ENCODE assay signal across 8 cellular contexts in the genomic region with DNA sequence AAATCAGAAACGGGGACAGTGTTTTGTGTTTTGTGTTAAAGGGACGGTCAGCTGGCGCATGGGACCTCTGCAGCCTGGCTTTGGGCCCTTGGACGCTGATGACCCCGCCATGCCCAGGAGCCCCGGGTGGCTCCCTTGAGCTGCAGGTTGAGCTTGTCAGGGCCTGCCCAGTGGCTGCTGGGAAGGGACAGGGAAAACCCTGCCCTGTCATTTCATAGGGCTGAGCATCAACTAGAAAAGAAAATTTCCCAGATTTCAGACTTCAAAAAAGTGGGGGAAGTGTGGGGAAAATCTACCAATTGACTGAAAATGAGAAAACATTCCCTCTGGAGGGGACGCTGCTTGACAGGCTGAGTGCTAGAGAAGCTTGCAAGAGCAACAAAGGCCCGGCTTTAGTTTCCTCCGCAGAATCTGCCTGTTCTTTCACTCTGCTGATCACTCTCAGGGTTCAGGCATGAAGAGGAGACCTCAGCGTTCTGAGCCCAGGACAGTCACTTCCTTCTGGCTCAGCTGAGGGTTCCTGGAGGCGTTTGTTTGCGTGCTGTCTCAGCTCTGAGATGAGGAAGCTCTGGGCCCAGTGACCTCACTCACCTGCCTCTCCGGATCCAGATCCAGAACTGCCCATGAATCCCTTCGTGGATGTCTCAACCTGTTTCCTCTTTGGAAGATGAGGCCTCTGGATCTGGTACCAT. TPM values are rescaled to one million over a fixed set of nuclear protein-coding genes. Genes with fewer than 3 reads are reported as not detected.
DNase-seq lines count a peak whose midpoint lies in the region; ATAC-seq and TF ChIP-seq lines count a peak whose summit lies in the region.

No MANE protein-coding gene starts in this region.

- no CpG with 5 or more reads among the region's 14 CpGs for WGBS in trophoblast cell (ENCODE audit: extremely low coverage, insufficient coverage, insufficient read length)

- H3K4me3 ChIP-seq in AG04450 (ENCODE audit: low read depth, low read length) (no peak overlapping the region), adipocyte (ENCODE audit: low read length) (no peak overlapping the region), trophoblast cell (ENCODE audit: low read depth, low read length) (no peak overlapping the region)

- no peak overlapping the region for H2BK120ac ChIP-seq in trophoblast cell (ENCODE audit: insufficient read depth, low read length, poor library complexity)

- ATAC-seq in GM19328 (IDR thresholded peaks at IDR 0.05; ENCODE audit: unreplicated experiment) (peak; percentile 92), HG03521 (IDR thresholded peaks at IDR 0.05; ENCODE audit: unreplicated experiment) (peak; percentile 57)

- peak overlapping the region; percentile 29 for H3K9ac ChIP-seq in adipocyte (ENCODE audit: low read length)
- no peak overlapping the region for H3K9ac ChIP-seq in trophoblast cell (ENCODE audit: low read length)

- H3K27me3 ChIP-seq in AG04450 (ENCODE audit: control insufficient read depth, insufficient read depth, low read length) (no peaks in the 10 kb centered on the region), adipocyte (replicated peaks; ENCODE audit: control insufficient read depth, insufficient read depth, low read length) (no peaks in the 10 kb centered on the region), trophoblast cell (ENCODE audit: insufficient read depth, low read length) (no peaks in the 10 kb centered on the region)

- H4K8ac ChIP-seq in trophoblast cell (ENCODE audit: low read depth, low read length): no peak overlapping the region

- H3K23ac ChIP-seq in trophoblast cell (ENCODE audit: low read length): no peak overlapping the region

- H3K4me2 ChIP-seq in trophoblast cell (ENCODE audit: low read length): no peak overlapping the region

- no peak overlapping the region for H2AK5ac ChIP-seq in trophoblast cell (ENCODE audit: low read length)

- no peaks in the 10 kb centered on the region; the same call in 1 of the 2 replicates for H3K9me3 ChIP-seq in AG04450 (ENCODE audit: control insufficient read depth, insufficient read depth, low read length)
- H3K9me3 ChIP-seq in adipocyte (ENCODE audit: control insufficient read depth, low read length): no peaks in the 10 kb centered on the region
- no peaks in the 10 kb centered on the region for H3K9me3 ChIP-seq in trophoblast cell (ENCODE audit: insufficient read depth, low read depth, low read length)

- H2AFZ ChIP-seq in trophoblast cell (ENCODE audit: insufficient read depth, low read length, poor library complexity): no peak overlapping the region

- peak overlapping the region; percentile 78 for H3K27ac ChIP-seq in AG04450 (ENCODE audit: low read depth, low read length)
- no peak overlapping the region for H3K27ac ChIP-seq in trophoblast cell (ENCODE audit: low read depth, low read length)

- H3K79me1 ChIP-seq in trophoblast cell (ENCODE audit: low read length): no peaks in the 10 kb centered on the region

- no peaks in the 10 kb centered on the region for H3K79me2 ChIP-seq in trophoblast cell (ENCODE audit: control insufficient read depth, insufficient read depth, low read length, poor library complexity)

- no peak overlapping the region for H4K12ac ChIP-seq in trophoblast cell (ENCODE audit: low read depth, low read length)

- H2BK12ac ChIP-seq in trophoblast cell (ENCODE audit: low read length): no peak overlapping the region

- CTCF ChIA-PET in AG04450 (lab: Charles Lee): interaction anchor here (1.0 kb wide), 1 partner anchor 69 kb away, joined by 3 read pairs; no protein-coding TSS in a partner anchor

- no peaks in the 10 kb centered on the region for H3K36me3 ChIP-seq in adipocyte (ENCODE audit: control insufficient read depth, insufficient read depth, low read length, severe bottlenecking)
- H3K36me3 ChIP-seq in trophoblast cell (ENCODE audit: control insufficient read depth in 1 of 2, insufficient read depth in 2 of 2, low read length in 2 of 2): no peaks in the 10 kb centered on the region

- no peak overlapping the region for H3K4ac ChIP-seq in trophoblast cell (ENCODE audit: low read depth, low read length)

- H3K18ac ChIP-seq in trophoblast cell (ENCODE audit: low read length): no peak overlapping the region

- no peak overlapping the region for H3K14ac ChIP-seq in trophoblast cell (ENCODE audit: low read length)

- POLR2A ChIA-PET in AG04450 (lab: Yijun Ruan, JAX): interaction anchor here (0.5 kb wide), 2 partner anchors 11 to 14 kb away, joined by 3 to 4 read pairs; no protein-coding TSS in a partner anchor

- no peak for TF ChIP-seq CTCF in AG04450 (IDR thresholded peaks at IDR 0.05; ENCODE audit: low read depth, low read length)

- H2BK5ac ChIP-seq in trophoblast cell (ENCODE audit: low read depth, low read length, poor library complexity): no peak overlapping the region

- DNase-seq in AG04450 (ENCODE audit: low read depth, low spot score): no peak
- no peak for DNase-seq in adipocyte (ENCODE audit: low read depth)
- peak; percentile 50 to 58 for DNase-seq in trophoblast cell
- no peak for DNase-seq in NCI-H2029 (lab: John Stamatoyannopoulos, UW)
- DNase-seq in DMS 273 (lab: John Stamatoyannopoulos, UW; ENCODE audit: unreplicated experiment): no peak
- no peak for DNase-seq in putamen (ENCODE audit: low spot score)

- no peak overlapping the region for H4K91ac ChIP-seq in trophoblast cell (ENCODE audit: low read depth, low read length)

- H3K4me1 ChIP-seq in adipocyte (ENCODE audit: control insufficient read depth, insufficient read depth, low read length): no peaks in the 10 kb centered on the region
- no peaks in the 10 kb centered on the region for H3K4me1 ChIP-seq in trophoblast cell (ENCODE audit: control insufficient read depth in 1 of 2, insufficient read depth in 2 of 2, low read length in 2 of 2)

RNA-seq across cellular contexts. Expression of gene DNAJB6, which starts 18.6 kb away (rescaled TPM):
- 138 and 188 TPM in 2 replicates for polyA plus RNA-seq in AG04450 (2011; rRNA removed)
- polyA minus RNA-seq in AG04450 (2011; rRNA and poly(A)+ RNA removed): 36.8 and 57.4 TPM in 2 replicates
- 169 and 171 TPM in 2 replicates for polyA plus RNA-seq in trophoblast cell (2013)

Comparison
In these comparisons a context has a peak if more than half of its experiments do, and no peak if none do; other contexts are left out.
1. DNase-seq: peak in trophoblast cell (2 of 2); none in AG04450 (single experiment), adipocyte (single experiment), NCI-H2029 (single experiment), DMS 273 (single experiment) and putamen (single experiment).